In the genomic region with DNA sequence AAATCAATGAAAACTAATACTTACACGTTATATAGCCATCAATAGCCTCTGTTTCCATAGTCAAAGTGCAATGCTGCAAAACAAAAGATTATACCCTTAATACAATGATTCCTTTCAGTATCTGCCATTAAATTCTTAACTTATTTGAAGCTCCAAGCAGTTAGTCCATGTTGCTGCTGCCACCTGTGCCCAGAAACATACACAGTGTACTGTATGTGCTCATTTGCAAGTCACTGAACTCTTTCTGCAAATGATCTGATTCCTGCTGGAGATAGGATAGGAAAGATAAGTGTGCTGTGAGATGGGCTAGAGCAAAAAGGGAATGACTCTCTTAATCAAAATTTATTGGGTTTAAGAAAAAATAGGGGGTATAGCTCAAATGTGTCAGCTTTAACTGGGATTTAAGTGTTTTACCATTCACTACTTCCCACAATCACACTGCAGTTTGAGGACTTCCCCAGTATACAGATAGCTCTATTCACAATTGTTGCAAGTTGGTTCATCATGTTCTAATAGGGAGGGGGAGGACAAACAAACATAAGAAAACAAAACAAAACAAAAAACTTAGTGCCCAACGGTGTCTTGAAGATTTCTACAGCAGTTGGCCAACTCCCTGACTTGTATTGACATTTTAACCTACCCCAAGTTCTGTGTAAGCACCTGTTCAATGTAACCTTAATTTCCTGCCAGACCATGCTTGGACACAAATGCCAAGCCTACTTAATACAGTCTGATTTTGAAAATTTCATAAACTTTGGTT, we compare ENCODE assay signal across 10 cellular contexts.
DNase-seq lines count a peak whose midpoint lies in the region; ATAC-seq and TF ChIP-seq lines count a peak whose summit lies in the region.
"Had no signal": no experiment of that assay in that cellular context is flagged by ENCODE, and none has a peak within 500 bp of the region (broad histone marks: within the 10 kb centered on the region; RNA-seq: fewer than 3 reads in every experiment).

No MANE protein-coding gene starts in this region.

- H3K4me1 ChIP-seq in adipocyte (ENCODE audit: control insufficient read depth, insufficient read depth, low read length) = peaks cover 24% of the 10 kb centered on the region

- H3K9me3 ChIP-seq in adipocyte (ENCODE audit: control insufficient read depth, low read length) (no peaks in the 10 kb centered on the region), WERI-Rb-1 (ENCODE audit: severe bottlenecking) (no peaks in the 10 kb centered on the region)

- no peaks in the 10 kb centered on the region for H3K27me3 ChIP-seq in adipocyte (replicated peaks; ENCODE audit: control insufficient read depth, insufficient read depth, low read length)
- no peaks in the 10 kb centered on the region for H3K27me3 ChIP-seq in WERI-Rb-1 (ENCODE audit: insufficient read depth, low read depth, severe bottlenecking)

- ATAC-seq in GM21390 (IDR thresholded peaks at IDR 0.05; ENCODE audit: unreplicated experiment) (peak; percentile 20), HG02970 (IDR thresholded peaks at IDR 0.05; ENCODE audit: low FRiP score, unreplicated experiment) (no peak), GM21529 (IDR thresholded peaks at IDR 0.05; ENCODE audit: unreplicated experiment) (no peak)

- peak overlapping the region; percentile 97 for H3K9ac ChIP-seq in adipocyte (ENCODE audit: low read length)

- CTCF ChIA-PET in AG04449 (lab: Yijun Ruan, JAX) = interaction anchor here (1.0 to 17.6 kb wide), 12 partner anchors 12 to 462 kb away, joined by 3 to 229 read pairs (median 4); no protein-coding TSS in a partner anchor

- DNase-seq in AG04449 (ENCODE audit: low read depth, low spot score) = no peak
- DNase-seq in adipocyte (ENCODE audit: low read depth) = peak; percentile 16
- peak; percentile 58 for DNase-seq in midbrain (lab: John Stamatoyannopoulos, UW)
- no peak for DNase-seq in NCI-H1048 (lab: John Stamatoyannopoulos, UW)
- no peak for DNase-seq in WERI-Rb-1
- DNase-seq: cerebellar nuclear complex, NCI-H1092 treated with DMSO at 0.1 percent for 48 hours had no signal

- peaks cover 2% of the 10 kb centered on the region for H3K36me3 ChIP-seq in adipocyte (ENCODE audit: control insufficient read depth, insufficient read depth, low read length, severe bottlenecking)
- peaks cover 4% of the 10 kb centered on the region for H3K36me3 ChIP-seq in WERI-Rb-1

- TF ChIP-seq CTCF in AG04449 (IDR thresholded peaks at IDR 0.05; ENCODE audit: insufficient read depth, low read length, missing control alignments) = no peak
- no peak for TF ChIP-seq CTCF in WERI-Rb-1 (IDR thresholded peaks at IDR 0.05; ENCODE audit: low read depth, low read length)

- no peak overlapping the region for H3K27ac ChIP-seq in WERI-Rb-1

- peak overlapping the region; percentile 79 for H3K4me3 ChIP-seq in AG04449 (ENCODE audit: low read depth, low read length)
- H3K4me3 ChIP-seq in adipocyte (ENCODE audit: low read length) = peak overlapping the region; percentile 99
- no peak overlapping the region for H3K4me3 ChIP-seq in WERI-Rb-1 (ENCODE audit: low read depth, low read length)

- POLR2A ChIA-PET in AG04449 (lab: Yijun Ruan, JAX) = no interaction called here

Comparison
In these comparisons a context has a peak if more than half of its experiments do, and no peak if none do; other contexts are left out.
1. DNase-seq: peak in adipocyte (single experiment) and midbrain (single experiment); none in AG04449 (single experiment), NCI-H1048 (single experiment) and WERI-Rb-1 (single experiment).